Comparison of ENCODE assay signal across 8 cellular contexts in the genomic region with DNA sequence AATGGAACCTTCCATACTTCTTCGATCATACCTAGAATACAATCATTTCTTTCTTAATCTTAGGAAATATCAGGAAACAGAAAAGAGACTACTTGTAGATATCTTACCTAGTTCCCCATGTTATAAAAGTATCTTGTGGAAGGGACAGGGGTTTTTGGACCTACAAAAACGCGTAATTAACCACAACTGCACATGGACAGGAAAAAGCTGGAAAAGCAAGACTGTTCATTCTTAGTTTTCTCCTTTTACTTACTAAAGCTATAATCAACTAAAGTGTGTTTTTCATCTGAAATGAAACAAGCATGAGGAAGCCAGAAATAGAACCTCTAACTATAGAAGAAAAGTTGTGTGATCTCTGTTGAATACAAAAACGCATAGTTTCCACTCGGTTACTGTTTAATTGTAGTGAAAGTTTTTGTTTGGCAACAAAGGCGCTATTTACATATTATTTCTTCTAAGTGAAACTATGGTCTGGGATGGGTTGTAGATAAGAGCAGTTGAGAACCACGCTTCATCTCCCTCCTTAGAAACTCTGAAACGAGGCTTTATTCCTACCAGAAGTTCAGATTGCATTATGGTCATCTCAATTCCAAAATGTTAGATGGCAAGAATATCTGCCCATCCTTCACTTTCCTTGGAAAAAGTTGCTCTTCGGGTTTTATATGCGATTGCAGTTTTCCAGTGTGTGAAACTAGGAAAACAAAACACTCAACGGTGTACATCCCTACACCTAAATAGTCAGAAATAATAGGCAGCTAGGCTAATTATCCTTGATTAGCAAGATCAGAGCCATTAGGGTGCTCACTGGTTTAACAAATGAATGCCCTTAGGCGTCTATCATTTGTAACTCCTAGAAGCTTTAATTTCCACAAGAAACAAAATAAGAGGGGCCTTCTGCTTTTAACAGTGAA. TPM values are rescaled to one million over a fixed set of nuclear protein-coding genes. Genes with fewer than 3 reads are reported as not detected.
A peak's percentile ranks its signal among the peaks of the same experiment; 100 is the strongest.
DNase-seq lines count a peak whose midpoint lies in the region; ATAC-seq, FAIRE-seq and TF ChIP-seq lines count a peak whose summit lies in the region.

No MANE protein-coding gene starts in this region.

- peak overlapping the region; percentile 99 for H3K27ac Mint-ChIP-seq in Caco-2 (ENCODE audit: unreplicated experiment)
- peak overlapping the region in 5 of 6 donors; percentile 58 to 92 (median 76) for H3K27ac Mint-ChIP-seq in naive B cell

- no peak for FAIRE-seq in bronchial epithelial cell (lab: Jason Lieb, UNC)

- peak overlapping the region; percentile 99 for H3K9ac ChIP-seq in HUES64 (ENCODE audit: low read depth, low read length)

- no peak for DNase-seq in Caco-2
- DNase-seq in bronchial epithelial cell (ENCODE audit: low read depth): no peak
- no peak for DNase-seq in naive B cell
- DNase-seq in activated gamma-delta T cell treated with Interleukin-2 at 50 U/mL for 16 hours: no peak
- no peak for DNase-seq in activated gamma-delta T cell (lab: John Stamatoyannopoulos, UW)
- DNase-seq in omental fat pad (ENCODE audit: low spot score): no peak

- TF ChIP-seq CTCF in Caco-2 (IDR thresholded peaks at IDR 0.05; ENCODE audit: insufficient read depth in 1 of 2, low read depth in 1 of 2, low read length in 1 of 2, severe bottlenecking in 1 of 2, unreplicated experiment in 1 of 2) (no peak), bronchial epithelial cell (IDR thresholded peaks at IDR 0.05; ENCODE audit: insufficient read depth, low read length, severe bottlenecking) (no peak), omental fat pad (IDR thresholded peaks at IDR 0.05) (no peak)

- POLR2A ChIA-PET in Caco-2 (lab: Charles Lee): interaction anchor here (1.2 kb wide), 1 partner anchor 36 kb away, joined by 4 read pairs; no protein-coding TSS in a partner anchor

- no peaks in the 10 kb centered on the region for H3K27me3 Mint-ChIP-seq in Caco-2 (ENCODE audit: insufficient read depth, unreplicated experiment)
- H3K27me3 Mint-ChIP-seq in naive B cell: peaks cover 9 to 12% (median 10%) of the 10 kb centered on the region in 3 donors

- CTCF ChIA-PET in Caco-2 (lab: Charles Lee): no interaction called here

- intact Hi-C loops in Caco-2 (cut with micrococcal nuclease; ENCODE audit: unreplicated experiment): loop anchor here (1.0 to 2.0 kb wide), 2 partner anchors 36 to 87 kb away; no protein-coding TSS in a partner anchor

- H3K4me3 Mint-ChIP-seq in Caco-2 (ENCODE audit: unreplicated experiment) (peak overlapping the region; percentile 81), naive B cell (peak overlapping the region; percentile 88 to 97 (median 93))

- H3K4me1 Mint-ChIP-seq in Caco-2 (ENCODE audit: low read depth, unreplicated experiment) (peaks cover 28% of the 10 kb centered on the region), naive B cell (peaks cover 27 to 33% (median 31%) of the 10 kb centered on the region in 3 donors)

- ATAC-seq in naive B cell (ENCODE audit: low read depth in 2 of 2) (no peak), omental fat pad (ENCODE audit: low FRiP score) (no peak), HG03095 (IDR thresholded peaks at IDR 0.05; ENCODE audit: unreplicated experiment) (no peak)

- H3K27ac ChIP-seq in HUES64 (ENCODE audit: low read depth, low read length): peak overlapping the region; percentile 99

- BruUV-seq in Caco-2 (replicated peaks; lab: Mats Ljungman, UMichigan): TSS peak; percentile 89

- no peaks in the 10 kb centered on the region for H3K27me3 ChIP-seq in Caco-2 (replicated peaks; ENCODE audit: control insufficient read depth, insufficient read depth, low read length)
- H3K27me3 ChIP-seq in HUES64 (ENCODE audit: insufficient read depth, low read length): no peaks in the 10 kb centered on the region
- H3K27me3 ChIP-seq in bronchial epithelial cell (ENCODE audit: control insufficient read depth, insufficient read depth, low read length): no peaks in the 10 kb centered on the region

- peak overlapping the region; percentile 59 for H3K4me3 ChIP-seq in Caco-2 (ENCODE audit: low read depth, low read length)
- peak overlapping the region; percentile 96 for H3K4me3 ChIP-seq in HUES64 (ENCODE audit: low read length)
- H3K4me3 ChIP-seq in bronchial epithelial cell (ENCODE audit: low read depth, low read length): peak overlapping the region; percentile 70

- H3K36me3 ChIP-seq in Caco-2 (ENCODE audit: control insufficient read depth, insufficient read depth, low read length) (no peaks in the 10 kb centered on the region), HUES64 (ENCODE audit: insufficient read depth, low read length) (peaks cover 23% of the 10 kb centered on the region; the same call in 1 of the 2 replicates), bronchial epithelial cell (ENCODE audit: control insufficient read depth, insufficient read depth, low read length) (no peaks in the 10 kb centered on the region)

- H3K36me3 Mint-ChIP-seq in Caco-2 (ENCODE audit: insufficient read depth, unreplicated experiment) (peaks cover 49% of the 10 kb centered on the region), naive B cell (peaks cover 0 to 8% of the 10 kb centered on the region in 2 donors)

- H3K9me3 ChIP-seq in Caco-2 (no peaks in the 10 kb centered on the region), HUES64 (ENCODE audit: insufficient read depth, low read depth, low read length) (no peaks in the 10 kb centered on the region)

- H3K4me1 ChIP-seq in Caco-2 (peaks cover 27% of the 10 kb centered on the region), HUES64 (ENCODE audit: insufficient read depth, low read length) (peaks cover 50% of the 10 kb centered on the region)

- no peaks in the 10 kb centered on the region for H3K9me3 Mint-ChIP-seq in Caco-2 (ENCODE audit: unreplicated experiment)
- no peaks in the 10 kb centered on the region for H3K9me3 Mint-ChIP-seq in naive B cell

- 2% methylated on average over 8 of the region's 12 CpGs for WGBS in HUES64

RNA-seq across cellular contexts. Expression of gene BCAT1, which starts 1.1 kb away (rescaled TPM):
- total RNA-seq in Caco-2 (2022) (391 and 432 TPM in 2 replicates), bronchial epithelial cell (13.4 and 35.3 TPM in 2 replicates), omental fat pad (10 to 100 TPM; 33.7 to 53.4 (median 44.4) TPM)
- polyA plus RNA-seq in HUES64 (2013, experiment 1 of 2): 110 TPM
- 117 TPM for polyA plus RNA-seq in HUES64 (2013, experiment 2 of 2)
- polyA plus RNA-seq in naive B cell (ENCODE audit: low read depth in 6 of 6): 1 to 10 TPM in 4 of 6 donors, under 1 TPM in 1, not detected in 1; 0.18 to 4.9 (median 1.8) TPM
